In genomic region chr12:11730299-11731041, GRCh38 we compare ENCODE assay signal across 8 cellular contexts.
DNase-seq lines count a peak whose midpoint lies in the region; ATAC-seq and TF ChIP-seq lines count a peak whose summit lies in the region.

No MANE protein-coding gene starts in this region.

- no peaks in the 10 kb centered on the region for H3K27me3 Mint-ChIP-seq in T-cell

- intact Hi-C loops in psoas muscle (cut with DNase I), result no loop called here

- 90 to 93% (median 90%) methylated on average over 8 of the region's 8 CpGs for WGBS in psoas muscle, 3 donors

- no peaks in the 10 kb centered on the region for H3K27me3 ChIP-seq in muscle layer of duodenum (ENCODE audit: low read depth, low read length)
- H3K27me3 ChIP-seq in psoas muscle (ENCODE audit: insufficient read depth in 3 of 3, low read length in 2 of 3), result no peaks in the 10 kb centered on the region

- no peaks in the 10 kb centered on the region for H3K36me3 ChIP-seq in muscle layer of duodenum (ENCODE audit: control insufficient read depth in 1 of 2, insufficient read depth in 2 of 2, low read length in 2 of 2)
- no peaks in the 10 kb centered on the region for H3K36me3 ChIP-seq in psoas muscle (ENCODE audit: insufficient read depth in 1 of 2, low read depth in 1 of 2)

- H3K4me3 Mint-ChIP-seq in T-cell, result peak overlapping the region; percentile 62 to 69 (median 62)

- peaks cover 8% of the 10 kb centered on the region for H3K36me3 Mint-ChIP-seq in T-cell

- H3K4me3 ChIP-seq in GM12864 (ENCODE audit: low read depth, low read length) (no peak overlapping the region), muscle layer of duodenum (ENCODE audit: low read depth in 1 of 2, low read length in 2 of 2) (no peak overlapping the region), psoas muscle (no peak overlapping the region)

- H3K9me3 ChIP-seq in muscle layer of duodenum (ENCODE audit: control insufficient read depth in 1 of 2, low read length in 2 of 2) (no peaks in the 10 kb centered on the region), psoas muscle (no peaks in the 10 kb centered on the region)

- ATAC-seq in HG02623 (IDR thresholded peaks at IDR 0.05; ENCODE audit: unreplicated experiment) (peak; percentile 44), T-cell (replicated peaks in 1 of 4) (peak in 1 of 4 experiments; percentile 7), psoas muscle (no peak), HG03439 (IDR thresholded peaks at IDR 0.05; ENCODE audit: unreplicated experiment) (no peak)

- CTCF ChIA-PET in T-cell (lab: Charles Lee), result interaction anchor here in 1 of 2 donors (0.6 to 0.7 kb wide), 2 partner anchors 75 to 1176 kb away, joined by 3 read pairs; no protein-coding TSS in a partner anchor

- TF ChIP-seq CTCF in GM12864 (IDR thresholded peaks at IDR 0.05; ENCODE audit: low read depth, low read length, missing control alignments) (no peak), psoas muscle (IDR thresholded peaks at IDR 0.05) (no peak)

- no peaks in the 10 kb centered on the region for H3K9me3 Mint-ChIP-seq in T-cell

- POLR2A ChIA-PET in T-cell (lab: Charles Lee), result interaction anchor here in 1 of 2 donors (0.6 kb wide), 1 partner anchor 13 kb away, joined by 5 read pairs; no protein-coding TSS in a partner anchor

- H3K27ac ChIP-seq in muscle layer of duodenum (ENCODE audit: low read length) (peak overlapping the region; percentile 36), psoas muscle (no peak overlapping the region)

- peak; percentile 74 for DNase-seq in GM12864 (ENCODE audit: low read depth)
- no peak for DNase-seq in T-cell
- DNase-seq in amygdala (lab: John Stamatoyannopoulos, UW), result no peak
- no peak for DNase-seq in psoas muscle
- DNase-seq in UCSD-AML1 (lab: John Stamatoyannopoulos, UW; ENCODE audit: unreplicated experiment), result no peak

- H3K4me1 Mint-ChIP-seq in T-cell, result peaks cover 68 to 84% (median 72%) of the 10 kb centered on the region in 3 donors

- peak overlapping the region; percentile 94 to 95 for H3K27ac Mint-ChIP-seq in T-cell

- H3K4me1 ChIP-seq in muscle layer of duodenum (ENCODE audit: control insufficient read depth in 1 of 2, insufficient read depth in 2 of 2, low read length in 2 of 2) (peaks cover 23 to 33% of the 10 kb centered on the region in 2 donors), psoas muscle (no peaks in the 10 kb centered on the region)
